In the genomic region with DNA sequence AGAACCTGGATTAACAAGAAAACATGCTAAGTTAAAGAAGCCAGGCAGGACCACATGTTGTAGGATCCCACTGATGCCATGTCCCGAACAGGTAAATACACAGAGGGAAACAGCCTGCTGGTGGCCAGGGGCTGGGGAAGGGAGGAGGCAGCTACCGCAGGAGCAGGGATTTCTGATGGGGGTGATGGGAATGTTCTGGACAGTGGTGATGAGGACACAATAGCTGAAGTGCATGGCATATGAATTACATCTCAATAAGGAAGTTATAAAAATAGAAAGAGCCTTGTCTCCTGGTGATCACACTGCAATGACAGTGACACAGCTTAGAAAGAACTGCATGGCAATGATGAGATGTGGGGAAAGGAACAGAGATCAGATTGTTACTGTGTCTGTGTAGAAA, we compare ENCODE assay signal across 1 cellular context.
TF ChIP-seq lines count a peak whose summit lies in the region.

No MANE protein-coding gene starts in this region.

TF ChIP-seq in GM23338, 12 proteins besides CTCF, POLR2A, EP300 and RAD21 (continued from another document):
- TF ChIP-seq ETS1 (IDR thresholded peaks at IDR 0.05), result no peak
- no peak for TF ChIP-seq ZNF462 (CRISPR knock-in tag; IDR thresholded peaks at IDR 0.05)
